8 cellular contexts compared by ENCODE assay signal in genomic region chr3:11847035-11847394, GRCh38. TPM values are rescaled to one million over a fixed set of nuclear protein-coding genes. Genes with fewer than 3 reads are reported as not detected.
DNase-seq lines count a peak whose midpoint lies in the region; ATAC-seq and TF ChIP-seq lines count a peak whose summit lies in the region.

No MANE protein-coding gene starts in this region.

- no peak for TF ChIP-seq CTCF in GM12864 (IDR thresholded peaks at IDR 0.05; ENCODE audit: low read depth, low read length, missing control alignments)
- no peak for TF ChIP-seq CTCF in PC-3 (conservative IDR thresholded peaks at IDR 0.05; ENCODE audit: low read depth, low read length)
- TF ChIP-seq CTCF in mucosa of descending colon (IDR thresholded peaks at IDR 0.05): no peak

- CTCF ChIA-PET in PC-3 (lab: Charles Lee): interaction anchor here (0.5 to 1.0 kb wide), 2 partner anchors 107 to 199 kb away, joined by 3 to 5 read pairs; no protein-coding TSS in a partner anchor

- POLR2A ChIA-PET in PC-3 (lab: Charles Lee; ENCODE audit: unreplicated experiment): interaction anchor here (0.7 kb wide), 2 partner anchors 131 to 609 kb away, joined by 3 read pairs; no protein-coding TSS in a partner anchor

- peaks cover 12% of the 10 kb centered on the region for H3K36me3 ChIP-seq in PC-3 (ENCODE audit: low read depth, low read length)
- peaks cover 12 to 15% of the 10 kb centered on the region in 2 experiments for H3K36me3 ChIP-seq in trophoblast cell (ENCODE audit: control insufficient read depth in 1 of 2, insufficient read depth in 2 of 2, low read length in 2 of 2)
- H3K36me3 ChIP-seq in mucosa of descending colon (ENCODE audit: low read depth): no peaks in the 10 kb centered on the region

- no peak overlapping the region for H4K91ac ChIP-seq in trophoblast cell (ENCODE audit: low read depth, low read length)

- H3K4me2 ChIP-seq in PC-3 (ENCODE audit: low read length) (peak overlapping the region; percentile 99), trophoblast cell (ENCODE audit: low read length) (peak overlapping the region; percentile 93)

- BruUV-seq in PC-3 (replicated peaks; lab: Mats Ljungman, UMichigan): no TSS peak

- H4K20me1 ChIP-seq in PC-3 (ENCODE audit: low read length): no peaks in the 10 kb centered on the region

- H2AFZ ChIP-seq in PC-3 (ENCODE audit: low read length) (peak overlapping the region; percentile 94), trophoblast cell (ENCODE audit: insufficient read depth, low read length, poor library complexity) (peak overlapping the region; percentile 57)

- H3K27ac ChIP-seq in PC-3 (ENCODE audit: low read length) (no peak overlapping the region), epithelial cell of prostate (peak overlapping the region; percentile 54), trophoblast cell (ENCODE audit: low read depth, low read length) (no peak overlapping the region)

- H3K9ac ChIP-seq in PC-3 (ENCODE audit: low read length) (peak overlapping the region; percentile 99), trophoblast cell (ENCODE audit: low read length) (no peak overlapping the region)

- in situ Hi-C loops in ACHN (cut with HindIII; ENCODE audit: low pct_ligation_motif_present, low pct_unique_long_range_greater_than_20kb, low sequenced_read_pairs): no loop called here

- H3K14ac ChIP-seq in trophoblast cell (ENCODE audit: low read length): no peak overlapping the region

- H3F3A ChIP-seq in PC-3 (ENCODE audit: low read length, unreplicated experiment): no peaks in the 10 kb centered on the region

- H4K8ac ChIP-seq in trophoblast cell (ENCODE audit: low read depth, low read length): peak overlapping the region; percentile 69

- H3K23ac ChIP-seq in trophoblast cell (ENCODE audit: low read length): no peak overlapping the region

- no peak overlapping the region for H2AK5ac ChIP-seq in trophoblast cell (ENCODE audit: low read length)

- no peak overlapping the region for H3K18ac ChIP-seq in trophoblast cell (ENCODE audit: low read length)

- ATAC-seq in PC-3: no peak
- ATAC-seq in HG02852 (IDR thresholded peaks at IDR 0.05; ENCODE audit: unreplicated experiment): no peak
- no peak for ATAC-seq in HG03159 (IDR thresholded peaks at IDR 0.05; ENCODE audit: unreplicated experiment)
- no peak for ATAC-seq in mucosa of descending colon

- H2BK12ac ChIP-seq in trophoblast cell (ENCODE audit: low read length): no peak overlapping the region

- peaks cover 4% of the 10 kb centered on the region for H3K79me1 ChIP-seq in trophoblast cell (ENCODE audit: low read length)

- no peaks in the 10 kb centered on the region for H3K9me2 ChIP-seq in PC-3 (replicated peaks; ENCODE audit: low read length)

- intact Hi-C loops in PC-3 (cut with micrococcal nuclease): loop anchor here (2.0 kb wide), 1 partner anchor 200 kb away; no protein-coding TSS in a partner anchor
- intact Hi-C loops in mucosa of descending colon (cut with DNase I, micrococcal nuclease): no loop called here

- no peak overlapping the region for H3K4ac ChIP-seq in trophoblast cell (ENCODE audit: low read depth, low read length)

- H3K79me2 ChIP-seq in PC-3 (ENCODE audit: low read length) (peaks cover 29% of the 10 kb centered on the region), trophoblast cell (ENCODE audit: control insufficient read depth, insufficient read depth, low read length, poor library complexity) (peaks cover 4% of the 10 kb centered on the region)

- H3K4me1 ChIP-seq in PC-3 (ENCODE audit: insufficient read depth, low read length) (peaks cover 13% of the 10 kb centered on the region; the same call in 1 of the 2 replicates), trophoblast cell (ENCODE audit: control insufficient read depth in 1 of 2, insufficient read depth in 2 of 2, low read length in 2 of 2) (peaks cover 0 to 7% of the 10 kb centered on the region in 2 experiments), mucosa of descending colon (ENCODE audit: low read depth) (peaks cover 10% of the 10 kb centered on the region)

- no peak overlapping the region for H4K12ac ChIP-seq in trophoblast cell (ENCODE audit: low read depth, low read length)

- H3K27me3 ChIP-seq in PC-3 (ENCODE audit: low read length): peaks cover 6% of the 10 kb centered on the region
- H3K27me3 ChIP-seq in trophoblast cell (ENCODE audit: insufficient read depth, low read length): no peaks in the 10 kb centered on the region

- WGBS in trophoblast cell (ENCODE audit: extremely low coverage, insufficient coverage, insufficient read length): no CpG with 5 or more reads among the region's 18 CpGs

- no peak overlapping the region for H2BK5ac ChIP-seq in trophoblast cell (ENCODE audit: low read depth, low read length, poor library complexity)

- no peak for DNase-seq in GM12864 (ENCODE audit: low read depth)
- no peak for DNase-seq in PC-3
- no peak for DNase-seq in epithelial cell of prostate (ENCODE audit: low read depth, low spot score)
- DNase-seq in trophoblast cell: no peak
- DNase-seq in ACHN: no peak
- no peak for DNase-seq in mucosa of descending colon

- H3K4me3 ChIP-seq in GM12864 (ENCODE audit: low read depth, low read length): peak overlapping the region; percentile 95
- peak overlapping the region; percentile 99 for H3K4me3 ChIP-seq in PC-3 (ENCODE audit: low read length)
- no peak overlapping the region for H3K4me3 ChIP-seq in trophoblast cell (ENCODE audit: low read depth, low read length)
- no peak overlapping the region for H3K4me3 ChIP-seq in mucosa of descending colon

- H3K9me3 ChIP-seq in PC-3 (ENCODE audit: low read length) (no peaks in the 10 kb centered on the region), trophoblast cell (ENCODE audit: insufficient read depth, low read depth, low read length) (no peaks in the 10 kb centered on the region), mucosa of descending colon (no peaks in the 10 kb centered on the region)

- H2BK120ac ChIP-seq in trophoblast cell (ENCODE audit: insufficient read depth, low read length, poor library complexity): no peak overlapping the region

RNA-seq across cellular contexts. Expression of gene TAMM41, which starts 0.3 kb away (rescaled TPM):
- 10.0 and 10.5 TPM in 2 replicates for total RNA-seq in PC-3 (2014; rRNA removed)
- polyA plus RNA-seq in trophoblast cell (2013): 16.3 and 16.4 TPM in 2 replicates
- total RNA-seq in mucosa of descending colon: 10 to 100 TPM; 17.9 to 27.3 (median 20.5) TPM

Comparison
In these comparisons a context has a peak if more than half of its experiments do, and no peak if none do; other contexts are left out.
1. H3K4me3 ChIP-seq: peak in GM12864 (single experiment) and PC-3 (single experiment); none in trophoblast cell (single experiment) and mucosa of descending colon (single experiment).